Comparison of ENCODE assay signal across 28 cellular contexts in the genomic region with DNA sequence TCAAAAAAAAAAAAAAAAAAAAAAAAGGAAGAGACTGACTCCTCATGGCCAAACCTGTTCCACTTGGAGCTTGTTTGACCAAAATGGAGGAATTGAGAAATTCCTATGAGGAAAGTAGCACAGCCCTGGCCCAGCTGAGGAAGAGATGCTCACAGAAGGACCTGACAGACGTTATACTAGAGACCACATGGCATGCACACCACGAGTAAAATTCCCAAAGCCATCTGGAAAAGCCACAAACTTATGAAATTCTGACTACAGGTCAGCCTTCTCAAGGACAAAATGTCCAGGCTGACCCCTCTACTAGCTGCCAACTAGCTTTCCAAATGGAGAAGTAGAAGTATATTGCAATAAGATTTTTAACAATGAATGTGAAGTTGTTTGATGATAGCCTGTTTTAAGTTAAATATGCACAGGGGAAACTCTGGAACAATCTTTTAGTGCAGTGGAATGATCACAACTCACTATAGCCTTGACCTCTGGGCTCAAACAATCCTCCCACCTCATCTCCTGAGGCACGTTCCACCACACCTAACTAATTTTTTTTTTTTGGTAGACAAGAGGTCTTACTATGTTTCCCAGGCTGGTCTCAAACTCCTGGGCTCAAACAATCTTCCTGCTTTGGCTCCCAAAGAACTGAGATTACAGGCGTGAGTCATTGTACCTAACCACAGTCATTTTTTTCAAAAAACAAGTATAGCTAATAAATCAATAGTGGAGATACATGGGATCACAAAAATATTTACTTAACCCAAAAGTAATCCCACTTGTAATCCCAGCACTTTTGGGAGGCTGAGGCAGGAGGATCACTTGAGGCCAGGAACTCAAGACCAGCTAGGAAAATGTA.
"Had no signal": no experiment of that assay in that cellular context is flagged by ENCODE, and none has a peak within 500 bp of the region (broad histone marks: within the 10 kb centered on the region; RNA-seq: fewer than 3 reads in every experiment).

No MANE protein-coding gene starts in this region.

- H3K4me1 ChIP-seq: heart left ventricle, lower lobe of right lung, right atrium auricular region, tibial nerve had no signal

- DNase-seq: activated CD4-positive, alpha-beta memory T cell treated with anti-CD3 and anti-CD28 coated beads, Interleukin-2, amount 10 ng/mL, durations not matched to agents 7 days and 5 days; activated CD4-positive, alpha-beta T cell treated with anti-CD3 and anti-CD28 coated beads, Interleukin-2, amount 10 ng/mL, durations not matched to agents 7 days and 5 days; activated CD8-positive, alpha-beta memory T cell treated with anti-CD3 and anti-CD28 coated beads, Interleukin-2, amount 50 U/mL, for 48 hours; activated gamma-delta T cell; activated naive CD4-positive, alpha-beta T cell treated with anti-CD3 and anti-CD28 coated beads, Interleukin-2, amount 10 ng/mL, durations not matched to agents 7 days and 5 days; activated naive CD8-positive, alpha-beta T cell treated with anti-CD3 and anti-CD28 coated beads, Interleukin-2, amount 10 ng/mL, durations not matched to agents 7 days and 5 days; activated T-cell treated with anti-CD3 and anti-CD28 coated beads, Interleukin-2, amount 50 U/mL, for 24 hours; amniotic stem cell; brain microvascular endothelial cell; dorsolateral prefrontal cortex; effector memory CD4-positive, alpha-beta T cell; foreskin fibroblast; heart left ventricle; hypothalamus; immature natural killer cell; kidney; lower lobe of right lung; mesenchymal stem cell; natural killer cell; stimulated activated CD4-positive, alpha-beta T cell treated with anti-CD3 and anti-CD28 coated beads, Interleukin-15, amount 100 ng/mL, for 24 hours; stimulated activated CD4-positive, alpha-beta T cell treated with anti-CD3 and anti-CD28 coated beads, Interleukin-2, amount 100 ng/mL, for 24 hours; stimulated activated naive CD4-positive, alpha-beta T cell; T-helper 9 cell had no signal

- H3K36me3 Mint-ChIP-seq: activated naive CD4-positive, alpha-beta T cell treated with anti-CD3 and anti-CD28 coated beads, Interleukin-2, amount 10 ng/mL, durations not matched to agents 7 days and 5 days; activated naive CD8-positive, alpha-beta T cell treated with anti-CD3 and anti-CD28 coated beads, Interleukin-2, amount 10 ng/mL, durations not matched to agents 7 days and 5 days; immature natural killer cell; natural killer cell had no signal

- H3K27ac ChIP-seq: brain microvascular endothelial cell, coronary artery, dorsolateral prefrontal cortex, heart left ventricle, lower lobe of right lung, right atrium auricular region, VCaP had no signal

- H3K4me1 Mint-ChIP-seq: immature natural killer cell had no signal

- H3K4me3 ChIP-seq: coronary artery, dorsolateral prefrontal cortex, heart left ventricle, lower lobe of right lung, right atrium auricular region, tibial nerve had no signal

- H3K9me3 Mint-ChIP-seq: activated CD4-positive, alpha-beta memory T cell treated with anti-CD3 and anti-CD28 coated beads, Interleukin-2, amount 10 ng/mL, durations not matched to agents 7 days and 5 days; activated CD4-positive, alpha-beta T cell treated with anti-CD3 and anti-CD28 coated beads, Interleukin-2, amount 10 ng/mL, durations not matched to agents 7 days and 5 days; activated naive CD4-positive, alpha-beta T cell treated with anti-CD3 and anti-CD28 coated beads, Interleukin-2, amount 10 ng/mL, durations not matched to agents 7 days and 5 days; activated naive CD8-positive, alpha-beta T cell treated with anti-CD3 and anti-CD28 coated beads, Interleukin-2, amount 10 ng/mL, durations not matched to agents 7 days and 5 days; activated T-cell treated with anti-CD3 and anti-CD28 coated beads, Interleukin-2, amount 50 U/mL, for 24 hours; immature natural killer cell; natural killer cell had no signal

- H3K9me3 ChIP-seq: heart left ventricle, lower lobe of right lung, right atrium auricular region, tibial nerve had no signal

- H3K27me3 ChIP-seq: brain microvascular endothelial cell, heart left ventricle, right atrium auricular region, tibial nerve had no signal

- H3K36me3 ChIP-seq: brain microvascular endothelial cell, heart left ventricle, lower lobe of right lung, right atrium auricular region, tibial nerve had no signal

- ATAC-seq: activated CD4-positive, CD25-positive, alpha-beta regulatory T cell treated with anti-CD3 and anti-CD28 coated beads, Interleukin-2, amount 50 U/mL, for 24 hours; heart left ventricle; lower lobe of right lung; natural killer cell had no signal

- H3K4me3 Mint-ChIP-seq: activated CD4-positive, alpha-beta memory T cell treated with anti-CD3 and anti-CD28 coated beads, Interleukin-2, amount 10 ng/mL, durations not matched to agents 7 days and 5 days; activated CD4-positive, alpha-beta T cell treated with anti-CD3 and anti-CD28 coated beads, Interleukin-2, amount 10 ng/mL, durations not matched to agents 7 days and 5 days; activated naive CD4-positive, alpha-beta T cell treated with anti-CD3 and anti-CD28 coated beads, Interleukin-2, amount 10 ng/mL, durations not matched to agents 7 days and 5 days; activated naive CD8-positive, alpha-beta T cell treated with anti-CD3 and anti-CD28 coated beads, Interleukin-2, amount 10 ng/mL, durations not matched to agents 7 days and 5 days; activated T-cell treated with anti-CD3 and anti-CD28 coated beads, Interleukin-2, amount 50 U/mL, for 24 hours; immature natural killer cell; natural killer cell had no signal

- H3K27ac Mint-ChIP-seq: activated CD4-positive, alpha-beta memory T cell treated with anti-CD3 and anti-CD28 coated beads, Interleukin-2, amount 10 ng/mL, durations not matched to agents 7 days and 5 days; activated CD4-positive, alpha-beta T cell treated with anti-CD3 and anti-CD28 coated beads, Interleukin-2, amount 10 ng/mL, durations not matched to agents 7 days and 5 days; activated naive CD4-positive, alpha-beta T cell treated with anti-CD3 and anti-CD28 coated beads, Interleukin-2, amount 10 ng/mL, durations not matched to agents 7 days and 5 days; activated naive CD8-positive, alpha-beta T cell treated with anti-CD3 and anti-CD28 coated beads, Interleukin-2, amount 10 ng/mL, durations not matched to agents 7 days and 5 days; activated T-cell treated with anti-CD3 and anti-CD28 coated beads, Interleukin-2, amount 50 U/mL, for 24 hours; immature natural killer cell; natural killer cell had no signal
